19 cellular contexts compared by ENCODE assay signal in genomic region chr18:47915930-47916329, GRCh38. TPM values are rescaled to one million over a fixed set of nuclear protein-coding genes. Genes with fewer than 3 reads are reported as not detected.
DNase-seq lines count a peak whose midpoint lies in the region; ATAC-seq and TF ChIP-seq lines count a peak whose summit lies in the region.
"Had no signal": no experiment of that assay in that cellular context is flagged by ENCODE, and none has a peak within 500 bp of the region (broad histone marks: within the 10 kb centered on the region; RNA-seq: fewer than 3 reads in every experiment).

No MANE protein-coding gene starts in this region.

- H3K4me2 ChIP-seq in GM23338: no peak overlapping the region
- H3K4me2 ChIP-seq: smooth muscle cell had no signal

- H3F3A ChIP-seq in GM23338 (replicated peaks; ENCODE audit: low read depth): 0 out of 2 replicates have a peak, but pooled peaks cover 5% of the 10 kb centered on the region

- H3K27me3 Mint-ChIP-seq in activated CD8-positive, alpha-beta memory T cell treated with anti-CD3 and anti-CD28 coated beads, Interleukin-2, amount 10 ng/mL, durations not matched to agents 7 days and 5 days: no peaks in the 10 kb centered on the region
- no peaks in the 10 kb centered on the region for H3K27me3 Mint-ChIP-seq in GM23338 (ENCODE audit: insufficient read depth, low read depth, poor library complexity)
- no peaks in the 10 kb centered on the region for H3K27me3 Mint-ChIP-seq in activated T-helper 17 cell treated with anti-CD3 and anti-CD28 coated beads, Interleukin-2, amount 50 U/mL, for 72 hours
- H3K27me3 Mint-ChIP-seq in naive thymus-derived CD4-positive, alpha-beta T cell: no peaks in the 10 kb centered on the region

- H3K27ac Mint-ChIP-seq in activated CD8-positive, alpha-beta memory T cell treated with anti-CD3 and anti-CD28 coated beads, Interleukin-2, amount 10 ng/mL, durations not matched to agents 7 days and 5 days: peak overlapping the region; percentile 12
- peak overlapping the region; percentile 20; the same call in 1 of the 2 replicates for H3K27ac Mint-ChIP-seq in GM23338
- peak overlapping the region; percentile 90 for H3K27ac Mint-ChIP-seq in activated T-helper 17 cell treated with anti-CD3 and anti-CD28 coated beads, Interleukin-2, amount 50 U/mL, for 72 hours
- H3K27ac Mint-ChIP-seq in naive thymus-derived CD4-positive, alpha-beta T cell: peak overlapping the region in 8 of 9 donors; percentile 20 to 85 (median 62)

- intact Hi-C loops in naive thymus-derived CD4-positive, alpha-beta T cell (cut with micrococcal nuclease): loop anchor here in 1 of 2 donors (5.0 kb wide), 1 partner anchor 34 kb away; no protein-coding TSS in a partner anchor
- intact Hi-C loops in ascending aorta (cut with DNase I): no loop called here

- H3K4me3 ChIP-seq in GM23338 (no peak overlapping the region), ascending aorta (no peak overlapping the region)
- H3K4me3 ChIP-seq in naive thymus-derived CD4-positive, alpha-beta T cell (ENCODE audit: low read length): no peak overlapping the region
- H3K4me3 ChIP-seq: SK-N-MC, smooth muscle cell had no signal

- H3K4me1 Mint-ChIP-seq in activated CD8-positive, alpha-beta memory T cell treated with anti-CD3 and anti-CD28 coated beads, Interleukin-2, amount 10 ng/mL, durations not matched to agents 7 days and 5 days: peaks cover 83% of the 10 kb centered on the region
- peaks cover 80% of the 10 kb centered on the region for H3K4me1 Mint-ChIP-seq in GM23338
- peaks cover 64% of the 10 kb centered on the region for H3K4me1 Mint-ChIP-seq in activated T-helper 17 cell treated with anti-CD3 and anti-CD28 coated beads, Interleukin-2, amount 50 U/mL, for 72 hours
- H3K4me1 Mint-ChIP-seq in naive thymus-derived CD4-positive, alpha-beta T cell: peaks cover 47 to 99% (median 92%) of the 10 kb centered on the region in 7 donors

- peaks cover 27% of the 10 kb centered on the region for H4K20me1 ChIP-seq in GM23338 (replicated peaks; ENCODE audit: insufficient read depth)

- CTCF ChIA-PET in activated CD8-positive, alpha-beta memory T cell treated with anti-CD3 and anti-CD28 coated beads, Interleukin-2, amount 10 ng/mL, durations not matched to agents 7 days and 5 days (lab: Charles Lee): no interaction called here
- CTCF ChIA-PET in naive thymus-derived CD4-positive, alpha-beta T cell (lab: Charles Lee): no interaction called here

- H3K79me2 ChIP-seq in GM23338 (replicated peaks; ENCODE audit: insufficient read depth): peaks cover 98% of the 10 kb centered on the region

- H3K9me2 ChIP-seq in GM23338 (ENCODE audit: insufficient read depth): no peaks in the 10 kb centered on the region

- no peak overlapping the region for H3K27ac ChIP-seq in GM23338 (ENCODE audit: low read depth)
- H3K27ac ChIP-seq in naive thymus-derived CD4-positive, alpha-beta T cell (ENCODE audit: low read depth, low read length): no peak overlapping the region
- H3K27ac ChIP-seq in ascending aorta: no peak overlapping the region
- H3K27ac ChIP-seq: SK-N-MC had no signal

- H3K4me1 ChIP-seq in GM23338 (ENCODE audit: insufficient read depth) (peaks cover 72% of the 10 kb centered on the region), ascending aorta (peaks cover 3 to 10% of the 10 kb centered on the region in 2 donors)
- peaks cover 23 to 44% of the 10 kb centered on the region in 2 donors for H3K4me1 ChIP-seq in naive thymus-derived CD4-positive, alpha-beta T cell (ENCODE audit: control insufficient read depth in 2 of 2, insufficient read depth in 2 of 2, low read length in 2 of 2)
- H3K4me1 ChIP-seq: BE2C had no signal

- no peak for ATAC-seq in activated CD8-positive, alpha-beta memory T cell treated with anti-CD3 and anti-CD28 coated beads, Interleukin-2, amount 10 ng/mL, durations not matched to agents 7 days and 5 days
- no peak for ATAC-seq in GM23338
- ATAC-seq in activated T-helper 17 cell treated with anti-CD3 and anti-CD28 coated beads, Interleukin-2, amount 50 U/mL, for 72 hours (replicated peaks): no peak
- ATAC-seq in naive thymus-derived CD4-positive, alpha-beta T cell: no peak
- ATAC-seq: activated naive CD4-positive, alpha-beta T cell treated with anti-CD3 and anti-CD28 coated beads, Interleukin-2, amount 50 U/mL, for 72 hours; HCT116 had no signal

- H3K9me3 Mint-ChIP-seq in activated CD8-positive, alpha-beta memory T cell treated with anti-CD3 and anti-CD28 coated beads, Interleukin-2, amount 10 ng/mL, durations not matched to agents 7 days and 5 days (ENCODE audit: low read depth): no peaks in the 10 kb centered on the region
- H3K9me3 Mint-ChIP-seq in GM23338: no peaks in the 10 kb centered on the region
- H3K9me3 Mint-ChIP-seq in activated T-helper 17 cell treated with anti-CD3 and anti-CD28 coated beads, Interleukin-2, amount 50 U/mL, for 72 hours: no peaks in the 10 kb centered on the region
- peaks cover 0 to 2% (median 0%) of the 10 kb centered on the region in 11 donors for H3K9me3 Mint-ChIP-seq in naive thymus-derived CD4-positive, alpha-beta T cell
- H3K9me3 Mint-ChIP-seq: activated naive CD4-positive, alpha-beta T cell treated with anti-CD3 and anti-CD28 coated beads, Interleukin-2, amount 50 U/mL, for 72 hours had no signal

- no peaks in the 10 kb centered on the region for H3K9me3 ChIP-seq in naive thymus-derived CD4-positive, alpha-beta T cell (ENCODE audit: control insufficient read depth in 2 of 3, low read length in 3 of 3)
- no peaks in the 10 kb centered on the region for H3K9me3 ChIP-seq in ascending aorta
- H3K9me3 ChIP-seq: BE2C had no signal

- peaks cover 18% of the 10 kb centered on the region for H3K36me3 Mint-ChIP-seq in activated CD8-positive, alpha-beta memory T cell treated with anti-CD3 and anti-CD28 coated beads, Interleukin-2, amount 10 ng/mL, durations not matched to agents 7 days and 5 days
- peaks cover 2% of the 10 kb centered on the region; the same call in 2 of the 3 replicates for H3K36me3 Mint-ChIP-seq in GM23338 (ENCODE audit: low read depth)
- peaks cover 60% of the 10 kb centered on the region for H3K36me3 Mint-ChIP-seq in activated T-helper 17 cell treated with anti-CD3 and anti-CD28 coated beads, Interleukin-2, amount 50 U/mL, for 72 hours (ENCODE audit: low read depth)
- peaks cover 0 to 23% (median 6%) of the 10 kb centered on the region in 5 donors for H3K36me3 Mint-ChIP-seq in naive thymus-derived CD4-positive, alpha-beta T cell

- no peak overlapping the region for H2AFZ ChIP-seq in GM23338

- H3K36me3 ChIP-seq in GM23338 (ENCODE audit: insufficient read depth): no peaks in the 10 kb centered on the region
- no peaks in the 10 kb centered on the region for H3K36me3 ChIP-seq in naive thymus-derived CD4-positive, alpha-beta T cell (ENCODE audit: control insufficient read depth in 2 of 3, insufficient read depth in 3 of 3, low read length in 3 of 3)
- H3K36me3 ChIP-seq in ascending aorta: no peaks in the 10 kb centered on the region
- H3K36me3 ChIP-seq: BE2C had no signal

- TF ChIP-seq CTCF in GM23338 (conservative IDR thresholded peaks at IDR 0.05; ENCODE audit: low read depth in 2 of 2) (no peak), ascending aorta (IDR thresholded peaks at IDR 0.05) (no peak)

- DNase-seq in activated CD8-positive, alpha-beta memory T cell treated with anti-CD3 and anti-CD28 coated beads, Interleukin-2, amount 10 ng/mL, durations not matched to agents 7 days and 5 days: no peak
- no peak for DNase-seq in activated CD8-positive, alpha-beta memory T cell treated with anti-CD3 and anti-CD28 coated beads, Interleukin-2, amount 50 U/mL, for 48 hours
- no peak for DNase-seq in GM23338 (ENCODE audit: low spot score)
- no peak for DNase-seq in naive thymus-derived CD4-positive, alpha-beta T cell
- DNase-seq in ascending aorta (ENCODE audit: low spot score in 2 of 2): no peak
- no peak for DNase-seq in LoVo (ENCODE audit: low spot score)
- DNase-seq in DMS53 (lab: John Stamatoyannopoulos, UW): no peak
- DNase-seq: BE2C; effector CD8-positive, alpha-beta T cell; mesendoderm; NCI-H1105 treated with DMSO at 0.1 percent for 48 hours; NCI-H2029; NCI-H2227 treated with DMSO at 0.1 percent for 48 hours; NCI-H69 had no signal

- H3K27me3 ChIP-seq in GM23338 (ENCODE audit: insufficient read depth) (no peaks in the 10 kb centered on the region), ascending aorta (no peaks in the 10 kb centered on the region)
- no peaks in the 10 kb centered on the region for H3K27me3 ChIP-seq in naive thymus-derived CD4-positive, alpha-beta T cell (ENCODE audit: control insufficient read depth in 2 of 2, insufficient read depth in 2 of 2, low read length in 2 of 2)
- H3K27me3 ChIP-seq: BE2C had no signal

- H3K4me3 Mint-ChIP-seq in activated CD8-positive, alpha-beta memory T cell treated with anti-CD3 and anti-CD28 coated beads, Interleukin-2, amount 10 ng/mL, durations not matched to agents 7 days and 5 days: no peak overlapping the region
- no peak overlapping the region; the same call in 2 of the 3 replicates for H3K4me3 Mint-ChIP-seq in GM23338
- peak overlapping the region; percentile 66 for H3K4me3 Mint-ChIP-seq in activated T-helper 17 cell treated with anti-CD3 and anti-CD28 coated beads, Interleukin-2, amount 50 U/mL, for 72 hours
- H3K4me3 Mint-ChIP-seq in naive thymus-derived CD4-positive, alpha-beta T cell: no peak overlapping the region

- POLR2A ChIA-PET in naive thymus-derived CD4-positive, alpha-beta T cell (lab: Charles Lee): no interaction called here

TF ChIP-seq in GM23338, 12 proteins besides CTCF, POLR2A, EP300 and RAD21 (continues in another document):
- TF ChIP-seq ZNF331 (CRISPR knock-in tag; IDR thresholded peaks at IDR 0.05; ENCODE audit: low read depth) (no peak), POLR2AphosphoS5 (IDR thresholded peaks at IDR 0.05; ENCODE audit: low read depth) (no peak), NANOG (IDR thresholded peaks at IDR 0.05; ENCODE audit: borderline replicate concordance) (no peak)

RNA-seq across cellular contexts. Expression of gene SMAD2, which starts 14.5 kb away (rescaled TPM):
- 100 to 1,000 TPM; 156 to 166 TPM for total RNA-seq in activated CD8-positive, alpha-beta memory T cell treated with anti-CD3 and anti-CD28 coated beads, Interleukin-2, amount 10 ng/mL, durations not matched to agents 7 days and 5 days
- total RNA-seq in GM23338 (2014; rRNA removed; shearing (Covaris generic)): 87.1 and 90.7 TPM in 2 replicates
- polyA plus RNA-seq in GM23338 (2016; fragmentation: Nextera tagmentation; extraction: Ambion mirVana): 28.2 and 30.9 TPM in 2 replicates
- 100 to 1,000 TPM in 1 of 2 donors, 10 to 100 TPM in 1; 97.2 to 170 TPM for total RNA-seq in activated T-helper 17 cell treated with anti-CD3 and anti-CD28 coated beads, Interleukin-2, amount 50 U/mL, for 72 hours
- 100 to 1,000 TPM; 100 to 164 (median 144) TPM for total RNA-seq in naive thymus-derived CD4-positive, alpha-beta T cell
- polyA plus RNA-seq in naive thymus-derived CD4-positive, alpha-beta T cell: 100 to 1,000 TPM in 1 of 2 donors, 10 to 100 TPM in 1; 91.3 to 111 TPM
- total RNA-seq in ascending aorta: 14.0 TPM

Comparison
In these comparisons a context has a peak if more than half of its experiments do, and no peak if none do; other contexts are left out.
1. H3K27ac Mint-ChIP-seq: peak in every context shown above with its lines; median percentile 90 in activated T-helper 17 cell treated with anti-CD3 and anti-CD28 coated beads, Interleukin-2, amount 50 U/mL, for 72 hours; 62 in naive thymus-derived CD4-positive, alpha-beta T cell; 20 in GM23338; 12 in activated CD8-positive, alpha-beta memory T cell treated with anti-CD3 and anti-CD28 coated beads, Interleukin-2, amount 10 ng/mL, durations not matched to agents 7 days and 5 days.